8 cellular contexts compared by ENCODE assay signal in genomic region chr14:36320210-36321003, GRCh38.
DNase-seq lines count a peak whose midpoint lies in the region; ATAC-seq and FAIRE-seq lines count a peak whose summit lies in the region.

TSS of gene MBIP (minus strand) at chr14:36320637. CDS start at chr14:36320588, 49 bp downstream.

- no peaks in the 10 kb centered on the region for H3K27me3 ChIP-seq in layer of hippocampus (ENCODE audit: control insufficient read depth, insufficient read depth, low read length)

- peak; percentile 57 to 65 for DNase-seq in AML-193 (lab: John Stamatoyannopoulos, UW)
- DNase-seq in GM19239 (ENCODE audit: insufficient read length, low spot score) = peak; percentile 68
- DNase-seq in NCI-H524 treated with DMSO at 0.1 percent for 48 hours (lab: John Stamatoyannopoulos, UW) = peak; percentile 97
- DNase-seq in activated CD4-positive, alpha-beta T cell treated with anti-CD3 and anti-CD28 coated beads for 4 hours = peak; percentile 91 to 94
- peak; percentile 75 to 88 for DNase-seq in stimulated activated CD4-positive, alpha-beta T cell treated with anti-CD3 and anti-CD28 coated beads, Interleukin-1b, Interleukin-23, amount 100 ng/mL, for 4 hours (ENCODE audit: low read depth in 2 of 2)

- peak within 1 kb of the TSS; percentile 83 for H3K27ac ChIP-seq in cingulate gyrus (ENCODE audit: low read depth, low read length)
- H3K27ac ChIP-seq in layer of hippocampus (ENCODE audit: low read depth, low read length) = peak within 1 kb of the TSS; percentile 80

- FAIRE-seq in GM19239 (lab: Jason Lieb, UNC) = peak; percentile 93

- peak; percentile 96 for ATAC-seq in HG03457 (IDR thresholded peaks at IDR 0.05; ENCODE audit: unreplicated experiment)

Comparison
In these comparisons a context has a peak if more than half of its experiments do, and no peak if none do; other contexts are left out.
1. Peak in every context shown above with its lines: DNase-seq, ATAC-seq and H3K27ac ChIP-seq.